Comparison of ENCODE assay signal across 1 cellular context in the genomic region with DNA sequence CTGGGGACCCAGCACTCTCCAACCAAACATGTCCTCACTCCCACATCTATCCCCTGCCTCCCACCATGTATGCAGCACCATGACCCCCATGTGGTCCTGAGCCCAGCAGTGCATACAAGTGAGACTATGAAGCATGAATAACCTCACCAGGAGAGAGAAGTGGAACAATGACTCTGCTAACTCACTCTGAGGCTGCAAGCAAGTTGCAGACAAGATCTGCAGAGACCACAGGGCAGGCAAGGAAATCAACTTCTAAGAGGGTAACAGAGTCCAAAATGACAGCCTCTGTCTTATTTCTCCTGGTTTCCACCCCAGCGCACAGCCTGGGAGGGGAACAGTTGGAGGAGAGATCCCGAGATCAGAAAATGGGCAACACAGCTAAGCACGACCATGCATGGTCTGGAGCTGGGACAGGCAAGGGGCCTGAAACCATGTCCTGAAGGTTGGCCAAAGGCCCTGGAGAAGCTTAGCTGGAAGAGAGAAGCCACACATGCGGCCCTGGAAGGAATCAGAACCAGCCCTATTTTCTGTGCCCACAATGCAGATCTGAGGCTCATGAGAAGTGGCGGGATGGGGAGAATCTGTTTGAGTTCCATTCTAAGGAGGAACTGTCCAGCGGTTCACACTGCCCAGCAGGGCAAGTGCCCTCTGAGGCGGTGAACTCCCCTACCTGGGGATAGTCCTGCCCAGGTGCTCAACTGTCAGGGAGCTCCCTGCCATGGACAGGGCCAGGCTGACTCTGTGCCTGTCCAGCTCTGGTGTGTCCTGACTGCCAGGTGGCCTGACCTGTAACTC.
A peak's percentile ranks its signal among the peaks of the same experiment; 100 is the strongest.
TF ChIP-seq lines count a peak whose summit lies in the region.

No MANE protein-coding gene starts in this region.

TF ChIP-seq in HepG2, 621 proteins besides CTCF, POLR2A, EP300 and RAD21:
- TF ChIP-seq, protein P1, sequence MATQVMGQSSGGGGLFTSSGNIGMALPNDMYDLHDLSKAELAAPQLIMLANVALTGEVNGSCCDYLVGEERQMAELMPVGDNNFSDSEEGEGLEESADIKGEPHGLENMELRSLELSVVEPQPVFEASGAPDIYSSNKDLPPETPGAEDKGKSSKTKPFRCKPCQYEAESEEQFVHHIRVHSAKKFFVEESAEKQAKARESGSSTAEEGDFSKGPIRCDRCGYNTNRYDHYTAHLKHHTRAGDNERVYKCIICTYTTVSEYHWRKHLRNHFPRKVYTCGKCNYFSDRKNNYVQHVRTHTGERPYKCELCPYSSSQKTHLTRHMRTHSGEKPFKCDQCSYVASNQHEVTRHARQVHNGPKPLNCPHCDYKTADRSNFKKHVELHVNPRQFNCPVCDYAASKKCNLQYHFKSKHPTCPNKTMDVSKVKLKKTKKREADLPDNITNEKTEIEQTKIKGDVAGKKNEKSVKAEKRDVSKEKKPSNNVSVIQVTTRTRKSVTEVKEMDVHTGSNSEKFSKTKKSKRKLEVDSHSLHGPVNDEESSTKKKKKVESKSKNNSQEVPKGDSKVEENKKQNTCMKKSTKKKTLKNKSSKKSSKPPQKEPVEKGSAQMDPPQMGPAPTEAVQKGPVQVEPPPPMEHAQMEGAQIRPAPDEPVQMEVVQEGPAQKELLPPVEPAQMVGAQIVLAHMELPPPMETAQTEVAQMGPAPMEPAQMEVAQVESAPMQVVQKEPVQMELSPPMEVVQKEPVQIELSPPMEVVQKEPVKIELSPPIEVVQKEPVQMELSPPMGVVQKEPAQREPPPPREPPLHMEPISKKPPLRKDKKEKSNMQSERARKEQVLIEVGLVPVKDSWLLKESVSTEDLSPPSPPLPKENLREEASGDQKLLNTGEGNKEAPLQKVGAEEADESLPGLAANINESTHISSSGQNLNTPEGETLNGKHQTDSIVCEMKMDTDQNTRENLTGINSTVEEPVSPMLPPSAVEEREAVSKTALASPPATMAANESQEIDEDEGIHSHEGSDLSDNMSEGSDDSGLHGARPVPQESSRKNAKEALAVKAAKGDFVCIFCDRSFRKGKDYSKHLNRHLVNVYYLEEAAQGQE (IDR thresholded peaks at IDR 0.05; ENCODE audit: borderline replicate concordance in 1 of 2, low read depth in 1 of 2, low read length in 2 of 2): peak in 1 of 2 experiments; percentile 10; a peak in 1 of 4 replicates
- no peak for TF ChIP-seq CEBPZ (IDR thresholded peaks at IDR 0.05; ENCODE audit: low read length)
